Comparison of ENCODE assay signal across 20 cellular contexts in the genomic region with DNA sequence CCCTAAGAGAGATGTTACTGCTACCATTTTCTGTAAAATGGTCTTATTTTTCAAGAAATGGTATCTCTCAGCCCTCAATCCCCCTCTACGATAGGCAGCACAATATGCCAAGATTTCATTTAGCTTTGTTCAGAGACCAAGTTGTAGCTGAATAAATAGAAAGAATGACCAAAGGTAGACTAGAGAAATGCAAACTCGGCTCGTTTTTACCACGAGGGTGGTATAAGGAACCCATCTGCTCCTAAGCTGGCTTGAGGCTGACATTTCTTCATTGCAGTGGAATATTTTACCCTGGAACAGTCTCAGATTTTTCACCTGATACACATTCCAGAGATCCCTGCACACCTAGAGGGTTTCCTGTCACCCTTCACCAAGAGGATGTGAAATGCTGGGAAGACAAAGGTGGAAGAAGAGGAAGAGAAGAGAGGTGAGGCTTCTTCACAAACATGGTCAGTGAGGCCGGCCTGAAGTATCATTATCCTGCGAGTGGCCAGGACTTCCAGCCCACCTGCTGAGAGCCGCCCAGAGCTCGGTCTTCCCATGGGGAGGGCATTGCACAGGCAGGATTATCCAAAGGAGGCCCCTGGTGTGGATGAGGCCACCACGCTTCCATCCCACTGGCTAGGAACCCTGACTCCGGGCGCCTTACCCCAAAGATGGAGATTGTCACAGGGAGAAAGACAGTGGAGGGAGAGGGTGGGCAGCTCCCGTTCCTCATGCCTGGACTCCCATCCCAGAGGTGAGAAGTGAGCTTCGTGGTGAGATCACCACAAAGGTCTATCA. TPM values are rescaled to one million over a fixed set of nuclear protein-coding genes. Genes with fewer than 3 reads are reported as not detected.
DNase-seq lines count a peak whose midpoint lies in the region; ATAC-seq, FAIRE-seq and TF ChIP-seq lines count a peak whose summit lies in the region.
"Had no signal": no experiment of that assay in that cellular context is flagged by ENCODE, and none has a peak within 500 bp of the region (broad histone marks: within the 10 kb centered on the region; RNA-seq: fewer than 3 reads in every experiment).

No MANE protein-coding gene starts in this region.

- BruUV-seq in HepG2 (replicated peaks; lab: Mats Ljungman, UMichigan), result no TSS peak

- DNase-seq in HepG2 (ENCODE audit: low spot score) (no peak), right lobe of liver (no peak), mesenteric fat pad (ENCODE audit: low spot score) (peak; percentile 81), posterior vena cava (ENCODE audit: low spot score) (peak; percentile 48), ureter (ENCODE audit: low spot score) (no peak), frontal cortex (ENCODE audit: low spot score in 2 of 2) (no peak), GM12892 (ENCODE audit: insufficient read length) (no peak), occipital lobe (lab: John Stamatoyannopoulos, UW) (no peak)
- DNase-seq: AML-193; Caco-2; CD4-positive, alpha-beta T cell; GOT3; H9 had no signal

- H3K27me3 ChIP-seq in HepG2 (ENCODE audit: control insufficient read depth in 1 of 2, insufficient read depth in 2 of 2, low read length in 2 of 2), result no peaks in the 10 kb centered on the region; a peak in 1 of 5 replicates
- H3K27me3 ChIP-seq in right lobe of liver, result no peaks in the 10 kb centered on the region

- H3K4me1 ChIP-seq in HepG2 (ENCODE audit: insufficient read depth, low read length) (peaks cover 17% of the 10 kb centered on the region), right lobe of liver (peaks cover 0 to 10% (median 5%) of the 10 kb centered on the region in 4 donors)
- H3K4me1 ChIP-seq: A549, Caco-2 had no signal

- FAIRE-seq in HepG2 (lab: Jason Lieb, UNC), result no peak
- no peak for FAIRE-seq in frontal cortex (lab: Jason Lieb, UNC)
- FAIRE-seq in GM12892 (lab: Jason Lieb, UNC), result no peak
- FAIRE-seq: A549, D721Med, G401.6, GM12891, GM18507 had no signal

- TF ChIP-seq RAD21 in HepG2 (CRISPR knock-in tag; IDR thresholded peaks at IDR 0.05), result no peak

- no peak overlapping the region for H3K9ac ChIP-seq in HepG2 (ENCODE audit: insufficient read depth, low read depth, low read length)

- WGBS in HepG2 (ENCODE audit: low lambda C conversion rate), result 83% methylated on average over 13 of the region's 13 CpGs
- 69% methylated on average over 6 of the region's 13 CpGs for WGBS in right lobe of liver (ENCODE audit: insufficient coverage, low coverage, low lambda C conversion rate, missing lambda C conversion rate)

- no peaks in the 10 kb centered on the region for H3K79me2 ChIP-seq in HepG2 (ENCODE audit: insufficient read depth, low read length)

- H3K4me3 ChIP-seq in HepG2 (replicated peaks in 1 of 3; ENCODE audit: insufficient read depth in 1 of 3, low read depth in 2 of 3, low read length in 3 of 3) (no peak overlapping the region), right lobe of liver (no peak overlapping the region)
- H3K4me3 ChIP-seq: A549 had no signal

- H2AFZ ChIP-seq in HepG2 (ENCODE audit: low read length), result peak overlapping the region; percentile 3

- H4K20me1 ChIP-seq in HepG2 (ENCODE audit: insufficient read depth, low read length), result no peaks in the 10 kb centered on the region

- CTCF ChIA-PET in HepG2 (lab: Yijun Ruan, JAX; ENCODE audit: low intra/inter-chr PET ratio, low total read pairs), result no interaction called here

- no peak for TF ChIP-seq CTCF in HepG2 (CRISPR knock-in tag; IDR thresholded peaks at IDR 0.05)
- TF ChIP-seq CTCF in right lobe of liver (IDR thresholded peaks at IDR 0.05), result no peak

- POLR2A ChIA-PET in HepG2 (lab: Yijun Ruan, JAX), result no interaction called here

- intact Hi-C loops in HepG2 (cut with micrococcal nuclease; ENCODE audit: unreplicated experiment) (no loop called here), right lobe of liver (cut with DNase I) (no loop called here), posterior vena cava (cut with DNase I) (no loop called here)

- no peaks in the 10 kb centered on the region for H3K9me3 ChIP-seq in HepG2 (ENCODE audit: low read length)
- H3K9me3 ChIP-seq in right lobe of liver, result no peaks in the 10 kb centered on the region
- H3K9me3 ChIP-seq: A549, Caco-2 had no signal

- in situ Hi-C loops in HepG2 (cut with HindIII; ENCODE audit: extremely low pct_ligation_motif_present, low pct_unique_long_range_greater_than_20kb), result no loop called here

- no peak overlapping the region for H3K4me2 ChIP-seq in HepG2 (ENCODE audit: low read depth, low read length)
- H3K4me2 ChIP-seq: A549 had no signal

- H3K27ac ChIP-seq in HepG2 (ENCODE audit: extremely low read length, insufficient read depth, low read length) (no peak overlapping the region), right lobe of liver (no peak overlapping the region)
- H3K27ac ChIP-seq: 22Rv1, A549, C4-2B had no signal

- TF ChIP-seq EP300 in HepG2 (IDR thresholded peaks at IDR 0.05; ENCODE audit: low read depth in 2 of 2, low read length in 2 of 2) (no peak), HepG2 (CRISPR knock-in tag; IDR thresholded peaks at IDR 0.05; ENCODE audit: borderline replicate concordance) (no peak)

- H3K36me3 ChIP-seq in HepG2 (replicated peaks in 1 of 2; ENCODE audit: control insufficient read depth in 1 of 2, insufficient read depth in 2 of 2, low read length in 2 of 2) (no peaks in the 10 kb centered on the region), right lobe of liver (no peaks in the 10 kb centered on the region)

- ATAC-seq in HepG2 (no peak), right lobe of liver (no peak)
- ATAC-seq: A549 had no signal

- TF ChIP-seq POLR2A in HepG2 (IDR thresholded peaks at IDR 0.05; ENCODE audit: insufficient read depth in 1 of 2, low read depth in 2 of 2, low read length in 2 of 2), result no peak
- TF ChIP-seq POLR2A in right lobe of liver (IDR thresholded peaks at IDR 0.05), result no peak
- no peak for TF ChIP-seq POLR2A in GM12892 (IDR thresholded peaks at IDR 0.05; ENCODE audit: low read depth, low read length)

TF ChIP-seq in HepG2, 621 proteins besides CTCF, POLR2A, EP300 and RAD21:
- TF ChIP-seq ELF4 (CRISPR knock-in tag; IDR thresholded peaks at IDR 0.05; ENCODE audit: borderline replicate concordance) (no peak), MAFF (IDR thresholded peaks at IDR 0.05; ENCODE audit: low read depth, low read length) (peak; percentile 85), MAFK (conservative IDR thresholded peaks at IDR 0.05 in 1 of 2, IDR thresholded peaks at IDR 0.05 in 1 of 2; ENCODE audit: low read length in 2 of 2) (peak; percentile 77 to 90), HOXA5 (CRISPR knock-in tag; IDR thresholded peaks at IDR 0.05) (no peak)
- TF ChIP-seq, protein P1, sequence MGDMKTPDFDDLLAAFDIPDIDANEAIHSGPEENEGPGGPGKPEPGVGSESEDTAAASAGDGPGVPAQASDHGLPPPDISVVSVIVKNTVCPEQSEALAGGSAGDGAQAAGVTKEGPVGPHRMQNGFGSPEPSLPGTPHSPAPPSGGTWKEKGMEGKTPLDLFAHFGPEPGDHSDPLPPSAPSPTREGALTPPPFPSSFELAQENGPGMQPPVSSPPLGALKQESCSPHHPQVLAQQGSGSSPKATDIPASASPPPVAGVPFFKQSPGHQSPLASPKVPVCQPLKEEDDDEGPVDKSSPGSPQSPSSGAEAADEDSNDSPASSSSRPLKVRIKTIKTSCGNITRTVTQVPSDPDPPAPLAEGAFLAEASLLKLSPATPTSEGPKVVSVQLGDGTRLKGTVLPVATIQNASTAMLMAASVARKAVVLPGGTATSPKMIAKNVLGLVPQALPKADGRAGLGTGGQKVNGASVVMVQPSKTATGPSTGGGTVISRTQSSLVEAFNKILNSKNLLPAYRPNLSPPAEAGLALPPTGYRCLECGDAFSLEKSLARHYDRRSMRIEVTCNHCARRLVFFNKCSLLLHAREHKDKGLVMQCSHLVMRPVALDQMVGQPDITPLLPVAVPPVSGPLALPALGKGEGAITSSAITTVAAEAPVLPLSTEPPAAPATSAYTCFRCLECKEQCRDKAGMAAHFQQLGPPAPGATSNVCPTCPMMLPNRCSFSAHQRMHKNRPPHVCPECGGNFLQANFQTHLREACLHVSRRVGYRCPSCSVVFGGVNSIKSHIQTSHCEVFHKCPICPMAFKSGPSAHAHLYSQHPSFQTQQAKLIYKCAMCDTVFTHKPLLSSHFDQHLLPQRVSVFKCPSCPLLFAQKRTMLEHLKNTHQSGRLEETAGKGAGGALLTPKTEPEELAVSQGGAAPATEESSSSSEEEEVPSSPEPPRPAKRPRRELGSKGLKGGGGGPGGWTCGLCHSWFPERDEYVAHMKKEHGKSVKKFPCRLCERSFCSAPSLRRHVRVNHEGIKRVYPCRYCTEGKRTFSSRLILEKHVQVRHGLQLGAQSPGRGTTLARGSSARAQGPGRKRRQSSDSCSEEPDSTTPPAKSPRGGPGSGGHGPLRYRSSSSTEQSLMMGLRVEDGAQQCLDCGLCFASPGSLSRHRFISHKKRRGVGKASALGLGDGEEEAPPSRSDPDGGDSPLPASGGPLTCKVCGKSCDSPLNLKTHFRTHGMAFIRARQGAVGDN (CRISPR knock-in tag; IDR thresholded peaks at IDR 0.05), result peak; percentile 8

RNA-seq across cellular contexts. Expression of a gene that starts 57.1 kb away (rescaled TPM):
- total RNA-seq in HepG2 (2016; rRNA removed; fragmentation: Illumina TruSeq; extraction: Trizol), result 97.8 and 136 TPM in 2 replicates
- total RNA-seq in HepG2 (2016; cell fraction: cytosol; rRNA removed; fragmentation: Illumina TruSeq; extraction: Trizol; ENCODE audit: low read depth), result 82.1 and 86.5 TPM in 2 replicates
- total RNA-seq in HepG2 (2016; cell fraction: insoluble cytoplasmic fraction; rRNA removed; fragmentation: Illumina TruSeq; extraction: Trizol), result 90.9 and 138 TPM in 2 replicates
- 67.9 and 80.5 TPM in 2 replicates for total RNA-seq in HepG2 (2016; cell fraction: membrane; rRNA removed; fragmentation: Illumina TruSeq; extraction: Trizol)
- total RNA-seq in HepG2 (2016; cell fraction: nucleus; rRNA removed; fragmentation: Illumina TruSeq; extraction: Trizol), result 248 and 270 TPM in 2 replicates
- polyA plus RNA-seq in HepG2 (2011; rRNA removed), result 151 and 156 TPM in 2 replicates
- 52.5 and 65.6 TPM in 2 replicates for polyA plus RNA-seq in HepG2 (2011; cell fraction: cytosol; rRNA removed)
- 488 and 509 TPM in 2 replicates for polyA plus RNA-seq in HepG2 (2011; cell fraction: nucleus; rRNA removed)
- 141 and 152 TPM in 2 replicates for polyA plus RNA-seq in HepG2 (2012)
- 1.8 and 2.1 TPM in 2 replicates for polyA plus RNA-seq in HepG2 (2016; cell fraction: cytosol; fragmentation: Illumina TruSeq; extraction: Trizol; ENCODE audit: low read depth)
- polyA plus RNA-seq in HepG2 (2016; cell fraction: insoluble cytoplasmic fraction; fragmentation: Illumina TruSeq; extraction: Trizol; ENCODE audit: low read depth), result 62.7 and 70.2 TPM in 2 replicates
- polyA plus RNA-seq in HepG2 (2016; cell fraction: membrane; fragmentation: Illumina TruSeq; extraction: Trizol; ENCODE audit: low read depth), result 7.1 and 7.2 TPM in 2 replicates
- polyA plus RNA-seq in HepG2 (2016; cell fraction: nucleus; fragmentation: Illumina TruSeq; extraction: Trizol; ENCODE audit: insufficient read depth, low read depth), result 361 and 384 TPM in 2 replicates
- polyA minus RNA-seq in HepG2 (2011; rRNA and poly(A)+ RNA removed; ENCODE audit: low replicate concordance), result 24.6 and 223 TPM in 2 replicates
- 115 and 134 TPM in 2 replicates for polyA minus RNA-seq in HepG2 (2011; cell fraction: cytosol; rRNA and poly(A)+ RNA removed)
- polyA minus RNA-seq in HepG2 (2011; cell fraction: nucleus; rRNA and poly(A)+ RNA removed), result 847 and 897 TPM in 2 replicates
- 100 to 1,000 TPM in 1 of 6 experiments, 10 to 100 TPM in 5; 77.0 to 106 (median 85.5) TPM for total RNA-seq in right lobe of liver
- total RNA-seq in mesenteric fat pad, result 82.3 TPM
- 10 to 100 TPM; 49.3 to 68.6 TPM for total RNA-seq in posterior vena cava
- 168 TPM for total RNA-seq in ureter
- total RNA-seq in frontal cortex, result 204 TPM
- polyA plus RNA-seq in GM12892 (2012; ENCODE audit: missing spikeins), result 21.7 TPM
- 237 TPM for total RNA-seq in occipital lobe

Comparison
In these comparisons a context has a peak if more than half of its experiments do, and no peak if none do; other contexts are left out.
1. DNase-seq: peak in mesenteric fat pad (single experiment) and posterior vena cava (single experiment); none in HepG2 (single experiment), right lobe of liver (0 of 3), ureter (single experiment), frontal cortex (0 of 2), GM12892 (single experiment) and occipital lobe (single experiment).